Comparison of ENCODE assay signal across 13 cellular contexts in genomic region chr10:122116331-122116730, GRCh38.
DNase-seq lines count a peak whose midpoint lies in the region; ATAC-seq, FAIRE-seq and TF ChIP-seq lines count a peak whose summit lies in the region.
"Had no signal": no experiment of that assay in that cellular context is flagged by ENCODE, and none has a peak within 500 bp of the region (broad histone marks: within the 10 kb centered on the region; RNA-seq: fewer than 3 reads in every experiment).

No MANE protein-coding gene starts in this region.

- FAIRE-seq in HepG2 (lab: Jason Lieb, UNC): no peak
- no peak for FAIRE-seq in bronchial epithelial cell (lab: Jason Lieb, UNC)
- FAIRE-seq: H1, urothelium cell line had no signal

- H3K27me3 ChIP-seq in HepG2 (ENCODE audit: control insufficient read depth in 1 of 2, insufficient read depth in 2 of 2, low read length in 2 of 2): no peaks in the 10 kb centered on the region
- no peaks in the 10 kb centered on the region for H3K27me3 ChIP-seq in right lobe of liver
- H3K27me3 ChIP-seq in bronchial epithelial cell (ENCODE audit: control insufficient read depth, insufficient read depth, low read length): no peaks in the 10 kb centered on the region
- peaks cover 0 to 34% of the 10 kb centered on the region in 2 donors for H3K27me3 ChIP-seq in left lung

- H3K9ac ChIP-seq in HepG2 (ENCODE audit: insufficient read depth, low read depth, low read length): no peak overlapping the region
- H3K9ac ChIP-seq: BLaER1 had no signal

- BruUV-seq in HepG2 (replicated peaks; lab: Mats Ljungman, UMichigan): no TSS peak

- intact Hi-C loops in HepG2 (cut with micrococcal nuclease; ENCODE audit: unreplicated experiment) (no loop called here), right lobe of liver (cut with DNase I) (loop anchor here (10.0 kb wide), 1 partner anchor 62 kb away; no protein-coding TSS in a partner anchor), left lung (cut with DNase I) (loop anchor here in 1 of 2 donors (10.0 kb wide), 1 partner anchor 62 kb away; no protein-coding TSS in a partner anchor), sciatic nerve (cut with DNase I) (loop anchor here (10.0 kb wide), 1 partner anchor 62 kb away; no protein-coding TSS in a partner anchor)

- no peak for TF ChIP-seq RAD21 in HepG2 (CRISPR knock-in tag; IDR thresholded peaks at IDR 0.05)

- H3K4me3 ChIP-seq in HepG2 (replicated peaks in 1 of 3; ENCODE audit: insufficient read depth in 1 of 3, low read depth in 2 of 3, low read length in 3 of 3) (no peak overlapping the region), right lobe of liver (no peak overlapping the region), bronchial epithelial cell (ENCODE audit: low read depth, low read length) (no peak overlapping the region), left lung (no peak overlapping the region)
- H3K4me3 ChIP-seq: BLaER1 had no signal

- 42% methylated on average over 5 of the region's 5 CpGs for WGBS in HepG2 (ENCODE audit: low lambda C conversion rate)
- 80% methylated on average over 5 of the region's 5 CpGs for WGBS in right lobe of liver (ENCODE audit: insufficient coverage, low coverage, low lambda C conversion rate, missing lambda C conversion rate)

- no peak overlapping the region for H3K27ac ChIP-seq in HepG2 (ENCODE audit: extremely low read length, insufficient read depth, low read length)
- no peak overlapping the region for H3K27ac ChIP-seq in right lobe of liver
- H3K27ac ChIP-seq in left lung: peak overlapping the region; percentile 37 to 97
- H3K27ac ChIP-seq: BLaER1 had no signal

- H3K9me3 ChIP-seq in HepG2 (ENCODE audit: low read length) (no peaks in the 10 kb centered on the region), right lobe of liver (no peaks in the 10 kb centered on the region), left lung (no peaks in the 10 kb centered on the region)

- CTCF ChIA-PET in HepG2 (lab: Yijun Ruan, JAX; ENCODE audit: low intra/inter-chr PET ratio, low total read pairs): no interaction called here

- TF ChIP-seq CTCF in HepG2 (CRISPR knock-in tag; IDR thresholded peaks at IDR 0.05) (no peak), right lobe of liver (IDR thresholded peaks at IDR 0.05) (no peak), bronchial epithelial cell (IDR thresholded peaks at IDR 0.05; ENCODE audit: insufficient read depth, low read length, severe bottlenecking) (no peak), left lung (IDR thresholded peaks at IDR 0.05) (no peak)

- TF ChIP-seq POLR2A in HepG2 (IDR thresholded peaks at IDR 0.05; ENCODE audit: insufficient read depth in 1 of 2, low read depth in 2 of 2, low read length in 2 of 2) (no peak), right lobe of liver (IDR thresholded peaks at IDR 0.05) (no peak)

- no peak for ATAC-seq in HepG2
- ATAC-seq in right lobe of liver: no peak
- no peak for ATAC-seq in left lung
- no peak for ATAC-seq in sciatic nerve
- no peak for ATAC-seq in GM21786 (IDR thresholded peaks at IDR 0.05; ENCODE audit: unreplicated experiment)

- H3K79me2 ChIP-seq in HepG2 (ENCODE audit: insufficient read depth, low read length): peaks cover 86% of the 10 kb centered on the region

- H3K4me2 ChIP-seq in HepG2 (ENCODE audit: low read depth, low read length): peak overlapping the region; percentile 93; the same call in 1 of the 2 replicates
- H3K4me2 ChIP-seq: BLaER1 had no signal

- H3K36me3 ChIP-seq in HepG2 (replicated peaks in 1 of 2; ENCODE audit: control insufficient read depth in 1 of 2, insufficient read depth in 2 of 2, low read length in 2 of 2) (peaks cover 2 to 7% of the 10 kb centered on the region in 2 experiments; a peak in 2 of 5 replicates), right lobe of liver (no peaks in the 10 kb centered on the region), bronchial epithelial cell (ENCODE audit: control insufficient read depth, insufficient read depth, low read length) (peaks cover 5% of the 10 kb centered on the region), left lung (no peaks in the 10 kb centered on the region)
- H3K36me3 ChIP-seq: BLaER1 had no signal

- DNase-seq in HepG2 (ENCODE audit: low spot score) (peak; percentile 26), right lobe of liver (no peak), bronchial epithelial cell (ENCODE audit: low read depth) (peak; percentile 71), left lung (peak in 1 of 2 donors; percentile 48), AG20443 (ENCODE audit: low spot score) (no peak), sciatic nerve (ENCODE audit: low spot score) (no peak), COLO829 (ENCODE audit: low spot score) (no peak)
- DNase-seq: activated CD4-positive, alpha-beta memory T cell treated with anti-CD3 and anti-CD28 coated beads for 36 hours; activated naive CD4-positive, alpha-beta T cell treated with anti-CD3 and anti-CD28 coated beads, Interleukin-2, amount 10 ng/mL, durations not matched to agents 7 days and 5 days had no signal

- POLR2A ChIA-PET in HepG2 (lab: Yijun Ruan, JAX): interaction anchor here (1.3 kb wide), 1 partner anchor 53 kb away, joined by 3 read pairs; no protein-coding TSS in a partner anchor

- in situ Hi-C loops in HepG2 (cut with HindIII; ENCODE audit: extremely low pct_ligation_motif_present, low pct_unique_long_range_greater_than_20kb): no loop called here

- H4K20me1 ChIP-seq in HepG2 (ENCODE audit: insufficient read depth, low read length): peaks cover 3% of the 10 kb centered on the region; the same call in 1 of the 2 replicates
- H4K20me1 ChIP-seq: BLaER1 had no signal

- H3K4me1 ChIP-seq in HepG2 (ENCODE audit: insufficient read depth, low read length) (peaks cover 47% of the 10 kb centered on the region), right lobe of liver (peaks cover 0 to 11% (median 0%) of the 10 kb centered on the region in 4 donors), left lung (peaks cover 8 to 48% of the 10 kb centered on the region in 2 donors)

- no peak overlapping the region for H2AFZ ChIP-seq in HepG2 (ENCODE audit: low read length)

- TF ChIP-seq EP300 in HepG2 (IDR thresholded peaks at IDR 0.05; ENCODE audit: low read depth in 2 of 2, low read length in 2 of 2): no peak
- TF ChIP-seq EP300 in HepG2 (CRISPR knock-in tag; IDR thresholded peaks at IDR 0.05; ENCODE audit: borderline replicate concordance): no peak

TF ChIP-seq in HepG2, 621 proteins besides CTCF, POLR2A, EP300 and RAD21:
- TF ChIP-seq, protein P1, sequence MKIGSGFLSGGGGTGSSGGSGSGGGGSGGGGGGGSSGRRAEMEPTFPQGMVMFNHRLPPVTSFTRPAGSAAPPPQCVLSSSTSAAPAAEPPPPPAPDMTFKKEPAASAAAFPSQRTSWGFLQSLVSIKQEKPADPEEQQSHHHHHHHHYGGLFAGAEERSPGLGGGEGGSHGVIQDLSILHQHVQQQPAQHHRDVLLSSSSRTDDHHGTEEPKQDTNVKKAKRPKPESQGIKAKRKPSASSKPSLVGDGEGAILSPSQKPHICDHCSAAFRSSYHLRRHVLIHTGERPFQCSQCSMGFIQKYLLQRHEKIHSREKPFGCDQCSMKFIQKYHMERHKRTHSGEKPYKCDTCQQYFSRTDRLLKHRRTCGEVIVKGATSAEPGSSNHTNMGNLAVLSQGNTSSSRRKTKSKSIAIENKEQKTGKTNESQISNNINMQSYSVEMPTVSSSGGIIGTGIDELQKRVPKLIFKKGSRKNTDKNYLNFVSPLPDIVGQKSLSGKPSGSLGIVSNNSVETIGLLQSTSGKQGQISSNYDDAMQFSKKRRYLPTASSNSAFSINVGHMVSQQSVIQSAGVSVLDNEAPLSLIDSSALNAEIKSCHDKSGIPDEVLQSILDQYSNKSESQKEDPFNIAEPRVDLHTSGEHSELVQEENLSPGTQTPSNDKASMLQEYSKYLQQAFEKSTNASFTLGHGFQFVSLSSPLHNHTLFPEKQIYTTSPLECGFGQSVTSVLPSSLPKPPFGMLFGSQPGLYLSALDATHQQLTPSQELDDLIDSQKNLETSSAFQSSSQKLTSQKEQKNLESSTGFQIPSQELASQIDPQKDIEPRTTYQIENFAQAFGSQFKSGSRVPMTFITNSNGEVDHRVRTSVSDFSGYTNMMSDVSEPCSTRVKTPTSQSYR (CRISPR knock-in tag; IDR thresholded peaks at IDR 0.05; ENCODE audit: borderline replicate concordance): no peak
- TF ChIP-seq FOSL2 (CRISPR knock-in tag; IDR thresholded peaks at IDR 0.05): peak; percentile 86
- TF ChIP-seq, protein P2, sequence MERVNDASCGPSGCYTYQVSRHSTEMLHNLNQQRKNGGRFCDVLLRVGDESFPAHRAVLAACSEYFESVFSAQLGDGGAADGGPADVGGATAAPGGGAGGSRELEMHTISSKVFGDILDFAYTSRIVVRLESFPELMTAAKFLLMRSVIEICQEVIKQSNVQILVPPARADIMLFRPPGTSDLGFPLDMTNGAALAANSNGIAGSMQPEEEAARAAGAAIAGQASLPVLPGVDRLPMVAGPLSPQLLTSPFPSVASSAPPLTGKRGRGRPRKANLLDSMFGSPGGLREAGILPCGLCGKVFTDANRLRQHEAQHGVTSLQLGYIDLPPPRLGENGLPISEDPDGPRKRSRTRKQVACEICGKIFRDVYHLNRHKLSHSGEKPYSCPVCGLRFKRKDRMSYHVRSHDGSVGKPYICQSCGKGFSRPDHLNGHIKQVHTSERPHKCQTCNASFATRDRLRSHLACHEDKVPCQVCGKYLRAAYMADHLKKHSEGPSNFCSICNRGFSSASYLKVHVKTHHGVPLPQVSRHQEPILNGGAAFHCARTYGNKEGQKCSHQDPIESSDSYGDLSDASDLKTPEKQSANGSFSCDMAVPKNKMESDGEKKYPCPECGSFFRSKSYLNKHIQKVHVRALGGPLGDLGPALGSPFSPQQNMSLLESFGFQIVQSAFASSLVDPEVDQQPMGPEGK (CRISPR knock-in tag; IDR thresholded peaks at IDR 0.05): peak; percentile 80
- TF ChIP-seq KDM5A (IDR thresholded peaks at IDR 0.05; ENCODE audit: borderline replicate concordance, low read length): no peak
- peak; percentile 76 for TF ChIP-seq RBM22 (optimal IDR thresholded peaks at IDR 0.05; ENCODE audit: low read length)

Comparison
In these comparisons a context has a peak if more than half of its experiments do, and no peak if none do; other contexts are left out.
1. DNase-seq: peak in HepG2 (single experiment) and bronchial epithelial cell (single experiment); none in right lobe of liver (0 of 3), AG20443 (single experiment), sciatic nerve (single experiment) and COLO829 (single experiment).
2. H3K27ac ChIP-seq: peak in left lung (2 of 2); none in HepG2 (single experiment) and right lobe of liver (0 of 3).